18 cellular contexts compared by ENCODE assay signal in genomic region chr11:8231979-8232378, GRCh38. TPM values are rescaled to one million over a fixed set of nuclear protein-coding genes. Genes with fewer than 3 reads are reported as not detected.
A peak's percentile ranks its signal among the peaks of the same experiment; 100 is the strongest.
DNase-seq lines count a peak whose midpoint lies in the region; ATAC-seq and TF ChIP-seq lines count a peak whose summit lies in the region.
"Had no signal": no experiment of that assay in that cellular context is flagged by ENCODE, and none has a peak within 500 bp of the region (broad histone marks: within the 10 kb centered on the region; RNA-seq: fewer than 3 reads in every experiment).

No MANE protein-coding gene starts in this region.

- peak overlapping the region; percentile 50 for H3K27ac Mint-ChIP-seq in mesothelial cell of epicardium
- H3K27ac Mint-ChIP-seq: CD8-positive, alpha-beta memory T cell; GM23338 had no signal

- no peak overlapping the region for H3K9ac ChIP-seq in GM23248
- H3K9ac ChIP-seq: BLaER1 treated with 17β-estradiol and CSF1 and Interleukin-3, amounts not matched to agents 10 nM and 100 nM had no signal

- H3F3A ChIP-seq in GM23248 (ENCODE audit: insufficient read depth): 0 out of 2 replicates have a peak, but pooled peaks cover 5% of the 10 kb centered on the region

- no peak overlapping the region for H3K4me3 ChIP-seq in thyroid gland (replicated peaks in 1 of 3)
- no peak overlapping the region for H3K4me3 ChIP-seq in GM23248
- H3K4me3 ChIP-seq: BLaER1 treated with 17β-estradiol and CSF1 and Interleukin-3, amounts not matched to agents 10 nM and 100 nM; GM23338; K562; SJSA1 had no signal

- DNase-seq in NCI-H1105 treated with DMSO at 0.1 percent for 48 hours (lab: John Stamatoyannopoulos, UW): peak; percentile 7
- DNase-seq in NCI-H1105 (lab: John Stamatoyannopoulos, UW): no peak
- DNase-seq in RWPE1 (ENCODE audit: low spot score): no peak
- DNase-seq in mesothelial cell of epicardium (ENCODE audit: low spot score in 2 of 2, unreplicated experiment in 2 of 2): no peak
- peak; percentile 39 to 57 for DNase-seq in thyroid gland
- no peak for DNase-seq in retina
- no peak for DNase-seq in GM23248
- DNase-seq: CD8-positive, alpha-beta memory T cell; NCI-H146; NCI-H2081 treated with DMSO at 0.1 percent for 48 hours; NCI-H2227 treated with DMSO at 0.1 percent for 48 hours; NCI-H524 treated with DMSO at 0.1 percent for 48 hours had no signal

- in situ Hi-C loops in GM23248 (cut with MboI): loop anchor here (25.0 kb wide), 2 partner anchors 330 to 730 kb away; partner anchors contain the start of gene TMEM9B

- H3K9me3 ChIP-seq in thyroid gland (no peaks in the 10 kb centered on the region), GM23248 (ENCODE audit: low read depth) (no peaks in the 10 kb centered on the region)
- H3K9me3 ChIP-seq: BLaER1 treated with 17β-estradiol and CSF1 and Interleukin-3, amounts not matched to agents 10 nM and 100 nM; SJSA1 had no signal

- H3K4me1 ChIP-seq in thyroid gland (peaks cover 40 to 44% of the 10 kb centered on the region in 2 donors), GM23248 (ENCODE audit: insufficient read depth) (peaks cover 4% of the 10 kb centered on the region; the same call in 1 of the 2 replicates)
- H3K4me1 ChIP-seq: SJSA1 had no signal

- WGBS in thyroid gland, 2 donors: 62 to 73% methylated on average over 4 to 5 of the region's 5 CpGs
- WGBS in GM23248 (ENCODE audit: low coverage in 1 of 2, low lambda C conversion rate in 2 of 2, missing lambda C conversion rate in 2 of 2), 2 experiments: 76 to 80% methylated on average over 5 of the region's 5 CpGs

- H2AFZ ChIP-seq in GM23248: no peak overlapping the region
- H2AFZ ChIP-seq: GM23338 had no signal

- no peak for ATAC-seq in HG03045 (IDR thresholded peaks at IDR 0.05; ENCODE audit: unreplicated experiment)
- ATAC-seq: GM23338, K562 had no signal

- H3K36me3 ChIP-seq in thyroid gland (no peaks in the 10 kb centered on the region), GM23248 (ENCODE audit: low read depth) (no peaks in the 10 kb centered on the region)
- H3K36me3 ChIP-seq: BLaER1 treated with 17β-estradiol and CSF1 and Interleukin-3, amounts not matched to agents 10 nM and 100 nM; SJSA1 had no signal

- H3K27ac ChIP-seq in RWPE1 (peak overlapping the region; percentile 98; the same call in 1 of the 2 replicates), thyroid gland (peak overlapping the region; percentile 29 to 69 (median 66)), GM23248 (no peak overlapping the region)
- H3K27ac ChIP-seq: BLaER1 treated with 17β-estradiol and CSF1 and Interleukin-3, amounts not matched to agents 10 nM and 100 nM; SJSA1 had no signal

- no peak overlapping the region for H3K4me3 Mint-ChIP-seq in mesothelial cell of epicardium
- H3K4me3 Mint-ChIP-seq: CD8-positive, alpha-beta memory T cell; GM23338 had no signal

- TF ChIP-seq CTCF in RWPE1 (conservative IDR thresholded peaks at IDR 0.05; ENCODE audit: low read depth) (no peak), mesothelial cell of epicardium (IDR thresholded peaks at IDR 0.05; ENCODE audit: unreplicated experiment) (no peak), thyroid gland (IDR thresholded peaks at IDR 0.05) (no peak)

- H3K9me3 Mint-ChIP-seq in mesothelial cell of epicardium: no peaks in the 10 kb centered on the region
- H3K9me3 Mint-ChIP-seq: CD8-positive, alpha-beta memory T cell; GM23338 had no signal

- H3K27me3 Mint-ChIP-seq in mesothelial cell of epicardium (ENCODE audit: low read depth): no peaks in the 10 kb centered on the region

- no peaks in the 10 kb centered on the region for H4K20me1 ChIP-seq in GM23248 (ENCODE audit: insufficient read depth)

- CTCF ChIA-PET in RWPE1 (lab: Yijun Ruan, JAX): interaction anchor here (0.5 kb wide), 1 partner anchor 32 kb away, joined by 3 read pairs; the partner anchor contains the start of gene LMO1

- no peaks in the 10 kb centered on the region for H3K79me2 ChIP-seq in GM23248 (ENCODE audit: insufficient read depth)

- no peaks in the 10 kb centered on the region for H3K36me3 Mint-ChIP-seq in mesothelial cell of epicardium
- H3K36me3 Mint-ChIP-seq: CD8-positive, alpha-beta memory T cell had no signal

- intact Hi-C loops in thyroid gland (cut with DNase I): no loop called here

- no peaks in the 10 kb centered on the region for H3K9me2 ChIP-seq in GM23248 (ENCODE audit: insufficient read depth)

- TF ChIP-seq POLR2A in thyroid gland (IDR thresholded peaks at IDR 0.05): no peak

- no peaks in the 10 kb centered on the region for H3K27me3 ChIP-seq in thyroid gland
- 0 out of 2 replicates have a peak, but pooled peaks cover 6% of the 10 kb centered on the region for H3K27me3 ChIP-seq in GM23248 (replicated peaks; ENCODE audit: insufficient read depth)
- H3K27me3 ChIP-seq: BLaER1 treated with 17β-estradiol and CSF1 and Interleukin-3, amounts not matched to agents 10 nM and 100 nM; SJSA1 had no signal

- POLR2A ChIA-PET in RWPE1 (lab: Yijun Ruan, JAX; ENCODE audit: low non-redundant PET): no interaction called here

- peaks cover 55% of the 10 kb centered on the region for H3K4me1 Mint-ChIP-seq in mesothelial cell of epicardium

- no peak overlapping the region for H3K4me2 ChIP-seq in GM23248 (ENCODE audit: unreplicated experiment)
- H3K4me2 ChIP-seq: BLaER1 treated with 17β-estradiol and CSF1 and Interleukin-3, amounts not matched to agents 10 nM and 100 nM; GM23338 had no signal

RNA-seq across cellular contexts. Expression of gene LMO1, which starts 31.7 kb away (rescaled TPM):
- total RNA-seq in mesothelial cell of epicardium: 2.5 to 4.1 TPM (median 3.2 TPM) in 3 replicates
- total RNA-seq in thyroid gland: under 1 TPM in 1 of 4 donors, not detected in 3; 0.59 TPM
- total RNA-seq in GM23248 (2014; rRNA removed; shearing (Covaris generic)): not detected in 2 replicates
- polyA plus RNA-seq in GM23248 (2016; fragmentation: Nextera tagmentation; extraction: Ambion mirVana): not detected in 2 replicates
- total RNA-seq: CD8-positive, alpha-beta memory T cell; Daoy; GM23338; K562; SJSA1 had no signal
- polyA plus RNA-seq: K562 had no signal

Comparison
In these comparisons a context has a peak if more than half of its experiments do, and no peak if none do; other contexts are left out.
1. DNase-seq: peak in NCI-H1105 treated with DMSO at 0.1 percent for 48 hours (single experiment) and thyroid gland (2 of 2); none in NCI-H1105 (single experiment), RWPE1 (single experiment), mesothelial cell of epicardium (0 of 2), retina (single experiment) and GM23248 (single experiment).